In the genomic region with DNA sequence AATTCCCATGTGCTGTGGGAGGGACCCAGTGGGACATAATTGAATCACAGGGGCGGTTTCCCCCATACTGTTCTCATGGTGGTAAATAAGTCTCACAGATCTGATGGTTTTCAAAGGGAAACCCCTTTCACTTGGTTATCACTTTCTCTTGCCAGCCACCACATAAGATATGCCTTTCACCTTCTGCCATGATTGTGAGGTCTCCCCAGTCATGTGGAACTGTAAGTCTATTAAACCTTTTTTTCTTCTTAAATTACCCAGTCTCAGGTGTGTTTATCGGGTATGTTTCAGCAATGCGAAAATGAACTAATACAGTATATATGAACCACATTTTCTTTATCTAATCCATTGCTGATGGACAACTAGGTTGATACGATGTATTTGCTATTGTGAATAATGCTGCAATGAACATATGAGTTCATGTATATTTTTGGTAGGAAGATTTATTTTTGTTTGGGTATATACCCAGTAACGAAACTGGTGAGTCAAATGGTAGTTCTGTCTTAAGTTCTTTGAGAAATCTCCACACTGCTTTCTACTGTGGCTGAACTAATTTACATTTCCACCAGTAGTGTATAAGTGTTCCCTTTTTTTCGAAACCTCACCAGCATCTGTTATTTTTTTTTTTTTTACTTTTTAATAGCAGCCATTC, we compare ENCODE assay signal across 1 cellular context.
TF ChIP-seq lines count a peak whose summit lies in the region.

No MANE protein-coding gene starts in this region.

TF ChIP-seq in GM12878, 131 proteins besides CTCF, POLR2A, EP300 and RAD21 (continued from another document):
- TF ChIP-seq, protein P1, sequence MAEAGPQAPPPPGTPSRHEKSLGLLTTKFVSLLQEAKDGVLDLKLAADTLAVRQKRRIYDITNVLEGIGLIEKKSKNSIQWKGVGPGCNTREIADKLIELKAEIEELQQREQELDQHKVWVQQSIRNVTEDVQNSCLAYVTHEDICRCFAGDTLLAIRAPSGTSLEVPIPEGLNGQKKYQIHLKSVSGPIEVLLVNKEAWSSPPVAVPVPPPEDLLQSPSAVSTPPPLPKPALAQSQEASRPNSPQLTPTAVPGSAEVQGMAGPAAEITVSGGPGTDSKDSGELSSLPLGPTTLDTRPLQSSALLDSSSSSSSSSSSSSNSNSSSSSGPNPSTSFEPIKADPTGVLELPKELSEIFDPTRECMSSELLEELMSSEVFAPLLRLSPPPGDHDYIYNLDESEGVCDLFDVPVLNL (IDR thresholded peaks at IDR 0.05; ENCODE audit: low read depth, low read length) = no peak
- no peak for TF ChIP-seq CHD4 (IDR thresholded peaks at IDR 0.05)
- TF ChIP-seq ZNF217 (IDR thresholded peaks at IDR 0.05) = 0 out of 2 replicates have a peak, but pooled peaks have one; percentile 16
- TF ChIP-seq, protein P2, sequence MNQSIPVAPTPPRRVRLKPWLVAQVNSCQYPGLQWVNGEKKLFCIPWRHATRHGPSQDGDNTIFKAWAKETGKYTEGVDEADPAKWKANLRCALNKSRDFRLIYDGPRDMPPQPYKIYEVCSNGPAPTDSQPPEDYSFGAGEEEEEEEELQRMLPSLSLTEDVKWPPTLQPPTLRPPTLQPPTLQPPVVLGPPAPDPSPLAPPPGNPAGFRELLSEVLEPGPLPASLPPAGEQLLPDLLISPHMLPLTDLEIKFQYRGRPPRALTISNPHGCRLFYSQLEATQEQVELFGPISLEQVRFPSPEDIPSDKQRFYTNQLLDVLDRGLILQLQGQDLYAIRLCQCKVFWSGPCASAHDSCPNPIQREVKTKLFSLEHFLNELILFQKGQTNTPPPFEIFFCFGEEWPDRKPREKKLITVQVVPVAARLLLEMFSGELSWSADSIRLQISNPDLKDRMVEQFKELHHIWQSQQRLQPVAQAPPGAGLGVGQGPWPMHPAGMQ (IDR thresholded peaks at IDR 0.05; ENCODE audit: borderline replicate concordance) = no peak
- TF ChIP-seq PML (IDR thresholded peaks at IDR 0.05; ENCODE audit: low read length) = no peak
- 0 out of 4 replicates have a peak, but pooled peaks of 1 of the 2 experiments have one; percentile 29 for TF ChIP-seq CEBPB (IDR thresholded peaks at IDR 0.05; ENCODE audit: borderline replicate concordance in 1 of 2, low read depth in 2 of 2, low read length in 2 of 2)
- peak; percentile 46 for TF ChIP-seq MEF2B (IDR thresholded peaks at IDR 0.05; ENCODE audit: partially characterized antibody, poor library complexity, severe bottlenecking)
- TF ChIP-seq, protein P3, sequence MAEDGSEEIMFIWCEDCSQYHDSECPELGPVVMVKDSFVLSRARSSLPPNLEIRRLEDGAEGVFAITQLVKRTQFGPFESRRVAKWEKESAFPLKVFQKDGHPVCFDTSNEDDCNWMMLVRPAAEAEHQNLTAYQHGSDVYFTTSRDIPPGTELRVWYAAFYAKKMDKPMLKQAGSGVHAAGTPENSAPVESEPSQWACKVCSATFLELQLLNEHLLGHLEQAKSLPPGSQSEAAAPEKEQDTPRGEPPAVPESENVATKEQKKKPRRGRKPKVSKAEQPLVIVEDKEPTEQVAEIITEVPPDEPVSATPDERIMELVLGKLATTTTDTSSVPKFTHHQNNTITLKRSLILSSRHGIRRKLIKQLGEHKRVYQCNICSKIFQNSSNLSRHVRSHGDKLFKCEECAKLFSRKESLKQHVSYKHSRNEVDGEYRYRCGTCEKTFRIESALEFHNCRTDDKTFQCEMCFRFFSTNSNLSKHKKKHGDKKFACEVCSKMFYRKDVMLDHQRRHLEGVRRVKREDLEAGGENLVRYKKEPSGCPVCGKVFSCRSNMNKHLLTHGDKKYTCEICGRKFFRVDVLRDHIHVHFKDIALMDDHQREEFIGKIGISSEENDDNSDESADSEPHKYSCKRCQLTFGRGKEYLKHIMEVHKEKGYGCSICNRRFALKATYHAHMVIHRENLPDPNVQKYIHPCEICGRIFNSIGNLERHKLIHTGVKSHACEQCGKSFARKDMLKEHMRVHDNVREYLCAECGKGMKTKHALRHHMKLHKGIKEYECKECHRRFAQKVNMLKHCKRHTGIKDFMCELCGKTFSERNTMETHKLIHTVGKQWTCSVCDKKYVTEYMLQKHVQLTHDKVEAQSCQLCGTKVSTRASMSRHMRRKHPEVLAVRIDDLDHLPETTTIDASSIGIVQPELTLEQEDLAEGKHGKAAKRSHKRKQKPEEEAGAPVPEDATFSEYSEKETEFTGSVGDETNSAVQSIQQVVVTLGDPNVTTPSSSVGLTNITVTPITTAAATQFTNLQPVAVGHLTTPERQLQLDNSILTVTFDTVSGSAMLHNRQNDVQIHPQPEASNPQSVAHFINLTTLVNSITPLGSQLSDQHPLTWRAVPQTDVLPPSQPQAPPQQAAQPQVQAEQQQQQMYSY (CRISPR knock-in tag; IDR thresholded peaks at IDR 0.05) = no peak
- TF ChIP-seq SUZ12 (IDR thresholded peaks at IDR 0.05; ENCODE audit: unreplicated experiment) = no peak
- no peak for TF ChIP-seq RCOR1 (conservative IDR thresholded peaks at IDR 0.05; ENCODE audit: low read depth, low read length)
- no peak for TF ChIP-seq TARDBP (IDR thresholded peaks at IDR 0.05; ENCODE audit: borderline replicate concordance)
- TF ChIP-seq JUND (IDR thresholded peaks at IDR 0.05; ENCODE audit: low read depth, low read length) = no peak
- no peak for TF ChIP-seq EED (IDR thresholded peaks at IDR 0.05; ENCODE audit: low read depth)
- TF ChIP-seq, protein P4, sequence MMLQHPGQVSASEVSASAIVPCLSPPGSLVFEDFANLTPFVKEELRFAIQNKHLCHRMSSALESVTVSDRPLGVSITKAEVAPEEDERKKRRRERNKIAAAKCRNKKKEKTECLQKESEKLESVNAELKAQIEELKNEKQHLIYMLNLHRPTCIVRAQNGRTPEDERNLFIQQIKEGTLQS (IDR thresholded peaks at IDR 0.05; ENCODE audit: borderline replicate concordance, extremely low read depth, low read depth, low read length) = no peak
- no peak for TF ChIP-seq SRF (IDR thresholded peaks at IDR 0.05; ENCODE audit: low read depth in 2 of 2, low read length in 2 of 2)
- TF ChIP-seq MTA3 (IDR thresholded peaks at IDR 0.05; ENCODE audit: borderline replicate concordance, low read length) = peak; percentile 69; the same call in 1 of the 2 replicates
- TF ChIP-seq MTA2 (IDR thresholded peaks at IDR 0.05; ENCODE audit: low read depth) = peak; percentile 51; the same call in 1 of the 2 replicates
- no peak for TF ChIP-seq SMC3 (IDR thresholded peaks at IDR 0.05; ENCODE audit: borderline replicate concordance, low read length)
- TF ChIP-seq TCF3 (IDR thresholded peaks at IDR 0.05; ENCODE audit: borderline replicate concordance, insufficient read depth, low read depth, low read length) = no peak
- no peak for TF ChIP-seq RBBP5 (conservative IDR thresholded peaks at IDR 0.05)
- no peak for TF ChIP-seq POLR2AphosphoS5 (IDR thresholded peaks at IDR 0.05; ENCODE audit: low read length)
- TF ChIP-seq, protein P5, sequence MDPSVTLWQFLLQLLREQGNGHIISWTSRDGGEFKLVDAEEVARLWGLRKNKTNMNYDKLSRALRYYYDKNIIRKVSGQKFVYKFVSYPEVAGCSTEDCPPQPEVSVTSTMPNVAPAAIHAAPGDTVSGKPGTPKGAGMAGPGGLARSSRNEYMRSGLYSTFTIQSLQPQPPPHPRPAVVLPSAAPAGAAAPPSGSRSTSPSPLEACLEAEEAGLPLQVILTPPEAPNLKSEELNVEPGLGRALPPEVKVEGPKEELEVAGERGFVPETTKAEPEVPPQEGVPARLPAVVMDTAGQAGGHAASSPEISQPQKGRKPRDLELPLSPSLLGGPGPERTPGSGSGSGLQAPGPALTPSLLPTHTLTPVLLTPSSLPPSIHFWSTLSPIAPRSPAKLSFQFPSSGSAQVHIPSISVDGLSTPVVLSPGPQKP (IDR thresholded peaks at IDR 0.05; ENCODE audit: low read depth, low read length) = no peak
- peak; percentile 62; the same call in 1 of the 2 replicates for TF ChIP-seq ATF7 (IDR thresholded peaks at IDR 0.05; ENCODE audit: low read depth)
- no peak for TF ChIP-seq EGR1 (IDR thresholded peaks at IDR 0.05; ENCODE audit: borderline replicate concordance in 1 of 2, low read depth in 2 of 2, low read length in 2 of 2)
- 0 out of 2 replicates have a peak, but pooled peaks have one; percentile 19 for TF ChIP-seq IRF4 (IDR thresholded peaks at IDR 0.05; ENCODE audit: low read depth, low read length)
- TF ChIP-seq EZH2 (IDR thresholded peaks at IDR 0.05; ENCODE audit: borderline replicate concordance, control insufficient read depth, low read depth, low read length) = no peak
